Comparison of ENCODE assay signal across 21 cellular contexts in genomic region chr17:76422860-76423259, GRCh38. TPM values are rescaled to one million over a fixed set of nuclear protein-coding genes. Genes with fewer than 3 reads are reported as not detected.
"Had no signal": no experiment of that assay in that cellular context is flagged by ENCODE, and none has a peak within 500 bp of the region (broad histone marks: within the 10 kb centered on the region; RNA-seq: fewer than 3 reads in every experiment).

No MANE protein-coding gene starts in this region.

- H3K36me3 ChIP-seq: ascending aorta, esophagus muscularis mucosa had no signal

- ATAC-seq: natural killer cell, sciatic nerve had no signal

- H3K27me3 ChIP-seq: ascending aorta, esophagus muscularis mucosa, tibial nerve had no signal

- H3K27ac Mint-ChIP-seq: activated naive CD4-positive, alpha-beta T cell treated with anti-CD3 and anti-CD28 coated beads, Interleukin-2, amount 50 U/mL, for 24 hours; natural killer cell; stimulated activated memory B cell treated with anti-CD40 and anti-IgM and Interleukin-4, amounts not matched to agents 10 μg/mL and 1 μg/mL and 100 μg/mL, for 72 hours; T-helper 1 cell treated with Interleukin-12 subunit alpha and Interleukin-12 subunit beta and Interleukin-4 antibody, amounts not matched to agents 30 μg/mL and 1 μg/mL, for 36 hours had no signal

- H3K4me2 ChIP-seq: smooth muscle cell had no signal

- H2AFZ ChIP-seq: parathyroid adenoma had no signal

- H3K27ac ChIP-seq: ascending aorta, esophagus muscularis mucosa, parathyroid adenoma, tibial nerve, VCaP had no signal

- H3K9me3 ChIP-seq: ascending aorta, esophagus muscularis mucosa, tibial nerve had no signal

- DNase-seq: activated CD4-positive, alpha-beta T cell treated with anti-CD3 and anti-CD28 coated beads, Interleukin-2, amount 50 U/mL, for 4 hours; activated gamma-delta T cell; cerebellar nuclear complex; effector CD4-positive, alpha-beta T cell; immature natural killer cell; mesendoderm; natural killer cell; stimulated activated CD4-positive, alpha-beta T cell treated with anti-CD3 and anti-CD28 coated beads, Interleukin-4, amount 100 ng/mL, for 24 hours had no signal

- H3K36me3 Mint-ChIP-seq: natural killer cell had no signal

- H3K4me3 Mint-ChIP-seq: activated naive CD4-positive, alpha-beta T cell treated with anti-CD3 and anti-CD28 coated beads, Interleukin-2, amount 50 U/mL, for 24 hours; immature natural killer cell; natural killer cell; stimulated activated memory B cell treated with anti-CD40 and anti-IgM and Interleukin-4, amounts not matched to agents 10 μg/mL and 1 μg/mL and 100 μg/mL, for 72 hours; T-helper 1 cell treated with Interleukin-12 subunit alpha and Interleukin-12 subunit beta and Interleukin-4 antibody, amounts not matched to agents 30 μg/mL and 1 μg/mL, for 36 hours had no signal

- H3K4me3 ChIP-seq: ascending aorta, esophagus muscularis mucosa, smooth muscle cell, tibial nerve had no signal

- H3K9ac ChIP-seq: parathyroid adenoma had no signal

- H3K27me3 Mint-ChIP-seq: activated naive CD4-positive, alpha-beta T cell treated with anti-CD3 and anti-CD28 coated beads, Interleukin-2, amount 50 U/mL, for 24 hours; stimulated activated memory B cell treated with anti-CD40 and anti-IgM and Interleukin-4, amounts not matched to agents 10 μg/mL and 1 μg/mL and 100 μg/mL, for 72 hours had no signal

- H3K9me3 Mint-ChIP-seq: activated naive CD4-positive, alpha-beta T cell treated with anti-CD3 and anti-CD28 coated beads, Interleukin-2, amount 50 U/mL, for 24 hours; immature natural killer cell; natural killer cell; stimulated activated memory B cell treated with anti-CD40 and anti-IgM and Interleukin-4, amounts not matched to agents 10 μg/mL and 1 μg/mL and 100 μg/mL, for 72 hours; T-helper 1 cell treated with Interleukin-12 subunit alpha and Interleukin-12 subunit beta and Interleukin-4 antibody, amounts not matched to agents 30 μg/mL and 1 μg/mL, for 36 hours had no signal

RNA-seq across cellular contexts. Expression of gene AANAT, which starts 44.5 kb away (rescaled TPM):
- total RNA-seq: ascending aorta, endothelial cell of umbilical vein, esophagus muscularis mucosa, liver, sciatic nerve, smooth muscle cell, subcutaneous adipose tissue, tibial nerve had no signal
- polyA plus RNA-seq: endothelial cell of umbilical vein, liver, smooth muscle cell had no signal
